ENCODE assay signal across 11 cellular contexts in genomic region chr20:36851490-36851889, GRCh38. TPM values are rescaled to one million over a fixed set of nuclear protein-coding genes. Genes with fewer than 3 reads are reported as not detected.
DNase-seq lines count a peak whose midpoint lies in the region; ATAC-seq and TF ChIP-seq lines count a peak whose summit lies in the region.
"Had no signal": no experiment of that assay in that cellular context is flagged by ENCODE, and none has a peak within 500 bp of the region (broad histone marks: within the 10 kb centered on the region; RNA-seq: fewer than 3 reads in every experiment).

No MANE protein-coding gene starts in this region.

- ATAC-seq in upper lobe of left lung (ENCODE audit: low FRiP score in 2 of 2) = no peak
- ATAC-seq in SK-N-SH treated with all-trans-retinoic acid at 6 μM for 48 hours = no peak

- DNase-seq in coronary artery (ENCODE audit: low spot score) (no peak), upper lobe of left lung (no peak), NCI-H1092 treated with DMSO at 0.1 percent for 48 hours (lab: John Stamatoyannopoulos, UW) (no peak), NCI-H748 treated with DMSO at 0.1 percent for 48 hours (lab: John Stamatoyannopoulos, UW) (no peak)
- DNase-seq: KG1, NCI-H1930, NCI-H526 treated with DMSO at 0.1 percent for 48 hours, SHP77 treated with DMSO at 0.1 percent for 48 hours had no signal

- H3K27ac ChIP-seq in OCI-LY1 (ENCODE audit: low read depth, low read length, poor library complexity, severe bottlenecking) = peak overlapping the region; percentile 75
- H3K27ac ChIP-seq in coronary artery = peak overlapping the region; percentile 94 to 97
- H3K27ac ChIP-seq in parathyroid adenoma = peak overlapping the region; percentile 42
- peak overlapping the region; percentile 74 to 92 (median 85) for H3K27ac ChIP-seq in upper lobe of left lung

- peaks cover 4% of the 10 kb centered on the region; the same call in 1 of the 2 replicates for H3K9me3 ChIP-seq in OCI-LY1 (ENCODE audit: low read length)
- H3K9me3 ChIP-seq in parathyroid adenoma (ENCODE audit: control insufficient read depth, low read length) = no peaks in the 10 kb centered on the region
- H3K9me3 ChIP-seq in upper lobe of left lung = no peaks in the 10 kb centered on the region

- peaks cover 9% of the 10 kb centered on the region for H3K36me3 ChIP-seq in OCI-LY1 (ENCODE audit: insufficient read depth, low read length)
- no peaks in the 10 kb centered on the region for H3K36me3 ChIP-seq in parathyroid adenoma (ENCODE audit: control insufficient read depth, insufficient read depth, low read length)
- H3K36me3 ChIP-seq in upper lobe of left lung = no peaks in the 10 kb centered on the region

- peak overlapping the region; percentile 27; the same call in 1 of the 2 replicates for H3K9ac ChIP-seq in OCI-LY1 (ENCODE audit: low read length)
- no peak overlapping the region for H3K9ac ChIP-seq in parathyroid adenoma

- peaks cover 56% of the 10 kb centered on the region for H3K4me1 ChIP-seq in OCI-LY1 (ENCODE audit: insufficient read depth, low read length, severe bottlenecking)
- no peaks in the 10 kb centered on the region for H3K4me1 ChIP-seq in parathyroid adenoma
- peaks cover 57 to 78% (median 63%) of the 10 kb centered on the region in 4 donors for H3K4me1 ChIP-seq in upper lobe of left lung

- no peak overlapping the region for H2AFZ ChIP-seq in OCI-LY1 (ENCODE audit: low read length)
- no peak overlapping the region for H2AFZ ChIP-seq in parathyroid adenoma

- WGBS in upper lobe of left lung, 2 donors = 70 to 83% methylated on average over 2 of the region's 2 CpGs

- H3K9me2 ChIP-seq in OCI-LY1 (ENCODE audit: low read depth, low read length) = no peaks in the 10 kb centered on the region

- no peaks in the 10 kb centered on the region for H3F3A ChIP-seq in OCI-LY1 (ENCODE audit: insufficient read depth, low read length)

- H4K20me1 ChIP-seq in OCI-LY1 (ENCODE audit: insufficient read depth, low read length) = no peaks in the 10 kb centered on the region

- TF ChIP-seq POLR2A in upper lobe of left lung (IDR thresholded peaks at IDR 0.05) = no peak

- H3K79me2 ChIP-seq in OCI-LY1 (ENCODE audit: insufficient read depth, low read length) = no peaks in the 10 kb centered on the region
- H3K79me2 ChIP-seq in parathyroid adenoma = peaks cover 58% of the 10 kb centered on the region

- H3K27me3 ChIP-seq in OCI-LY1 (ENCODE audit: insufficient read depth, low read length) = no peaks in the 10 kb centered on the region
- no peaks in the 10 kb centered on the region for H3K27me3 ChIP-seq in parathyroid adenoma (ENCODE audit: control insufficient read depth, insufficient read depth, low read length)
- no peaks in the 10 kb centered on the region for H3K27me3 ChIP-seq in upper lobe of left lung

- H3K4me3 ChIP-seq in OCI-LY1 (ENCODE audit: low read depth, low read length, poor library complexity, severe bottlenecking) (no peak overlapping the region), coronary artery (peak overlapping the region; percentile 56), parathyroid adenoma (ENCODE audit: low read depth, low read length) (no peak overlapping the region), upper lobe of left lung (no peak overlapping the region)

- TF ChIP-seq CTCF in OCI-LY1 (IDR thresholded peaks at IDR 0.05; ENCODE audit: low read length) (no peak), coronary artery (IDR thresholded peaks at IDR 0.05) (no peak), parathyroid adenoma (IDR thresholded peaks at IDR 0.05) (no peak), upper lobe of left lung (IDR thresholded peaks at IDR 0.05) (no peak)

- no peak for TF ChIP-seq EP300 in upper lobe of left lung (IDR thresholded peaks at IDR 0.05)

- H3K4me2 ChIP-seq in OCI-LY1 (ENCODE audit: low read length) = no peak overlapping the region; the same call in 1 of the 2 replicates
- H3K4me2 ChIP-seq in parathyroid adenoma (ENCODE audit: low read length) = no peak overlapping the region

TF ChIP-seq in SK-N-SH treated with all-trans-retinoic acid at 6 μM for 48 hours, 23 proteins besides CTCF, POLR2A, EP300 and RAD21:
- no peak for TF ChIP-seq ESRRG (CRISPR knock-in tag; IDR thresholded peaks at IDR 0.05)
- TF ChIP-seq ZNF8 (CRISPR knock-in tag; IDR thresholded peaks at IDR 0.05) = no peak
- TF ChIP-seq ISL1 (CRISPR knock-in tag; IDR thresholded peaks at IDR 0.05) = no peak
- TF ChIP-seq ZFP3 (CRISPR knock-in tag; IDR thresholded peaks at IDR 0.05) = no peak
- no peak for TF ChIP-seq CSRNP3 (CRISPR knock-in tag; IDR thresholded peaks at IDR 0.05)
- TF ChIP-seq ZC3H10 (CRISPR knock-in tag; IDR thresholded peaks at IDR 0.05) = no peak
- TF ChIP-seq OSR1 (CRISPR knock-in tag; IDR thresholded peaks at IDR 0.05) = no peak
- TF ChIP-seq ARNTL (CRISPR knock-in tag; IDR thresholded peaks at IDR 0.05; ENCODE audit: borderline replicate concordance, low read depth) = no peak
- TF ChIP-seq TCF4 (CRISPR knock-in tag; IDR thresholded peaks at IDR 0.05; ENCODE audit: borderline replicate concordance) = no peak
- no peak for TF ChIP-seq SNAI2 (CRISPR knock-in tag; IDR thresholded peaks at IDR 0.05)
- no peak for TF ChIP-seq PATZ1 (CRISPR knock-in tag; IDR thresholded peaks at IDR 0.05; ENCODE audit: borderline replicate concordance)
- TF ChIP-seq TOX (CRISPR knock-in tag; IDR thresholded peaks at IDR 0.05; ENCODE audit: borderline replicate concordance) = no peak
- no peak for TF ChIP-seq RARB (CRISPR knock-in tag; IDR thresholded peaks at IDR 0.05)
- no peak for TF ChIP-seq BACH2 (CRISPR knock-in tag; IDR thresholded peaks at IDR 0.05; ENCODE audit: borderline replicate concordance)
- no peak for TF ChIP-seq CREB5 (CRISPR knock-in tag; IDR thresholded peaks at IDR 0.05; ENCODE audit: low read depth)

RNA-seq across cellular contexts. Expression of gene TLDC2, which starts 24.4 kb away (rescaled TPM):
- total RNA-seq in upper lobe of left lung = 1 to 10 TPM in 1 of 6 donors, under 1 TPM in 2, not detected in 3; 0.31 to 1.3 (median 0.61) TPM

Comparison
In these comparisons a context has a peak if more than half of its experiments do, and no peak if none do; other contexts are left out.
1. H3K27ac ChIP-seq: peak in every context shown above with its lines; median percentile 96 in coronary artery; 85 in upper lobe of left lung; 75 in OCI-LY1; 42 in parathyroid adenoma.